ENCODE assay signal across 15 cellular contexts in genomic region chrX:117510453-117510852, GRCh38.
A peak's percentile ranks its signal among the peaks of the same experiment; 100 is the strongest.
DNase-seq lines count a peak whose midpoint lies in the region; ATAC-seq and TF ChIP-seq lines count a peak whose summit lies in the region.
"Had no signal": no experiment of that assay in that cellular context is flagged by ENCODE, and none has a peak within 500 bp of the region (broad histone marks: within the 10 kb centered on the region; RNA-seq: fewer than 3 reads in every experiment).

No MANE protein-coding gene starts in this region.

- in situ Hi-C loops in ACHN (cut with HindIII; ENCODE audit: low pct_ligation_motif_present, low pct_unique_long_range_greater_than_20kb, low sequenced_read_pairs) (no loop called here), SK-MEL-5 (cut with HindIII; ENCODE audit: low pct_unique_long_range_greater_than_20kb, low sequenced_read_pairs) (no loop called here)

- peak; percentile 43 for TF ChIP-seq RAD21 in Ishikawa (IDR thresholded peaks at IDR 0.05; ENCODE audit: low read depth)

- no peak for TF ChIP-seq EP300 in Ishikawa (IDR thresholded peaks at IDR 0.05; ENCODE audit: borderline replicate concordance)

- DNase-seq in ACHN: peak; percentile 0
- DNase-seq in SK-MEL-5 (ENCODE audit: low read depth, low spot score): peak; percentile 26
- DNase-seq in left kidney (ENCODE audit: low read depth, low spot score): peak; percentile 12
- no peak for DNase-seq in stimulated activated CD4-positive, alpha-beta T cell treated with anti-CD3 and anti-CD28 coated beads, Interleukin-12 subunit alpha, Interleukin-12 subunit beta, amount 100 ng/mL, for 4 hours
- DNase-seq in SKM-1 (lab: John Stamatoyannopoulos, UW; ENCODE audit: unreplicated experiment): no peak
- DNase-seq: activated gamma-delta T cell; effector memory CD8-positive, alpha-beta T cell; HCEC 1CT; NCI-H1092; Right ventricle myocardium superior; stimulated activated naive B cell treated with anti-CD40 and anti-IgM and Interleukin-4, amounts not matched to agents 10 μg/mL and 1 μg/mL and 100 μg/mL, for 72 hours had no signal

- ATAC-seq in GM19455 (IDR thresholded peaks at IDR 0.05; ENCODE audit: unreplicated experiment) (no peak), HG03565 (IDR thresholded peaks at IDR 0.05; ENCODE audit: unreplicated experiment) (no peak)
- ATAC-seq: effector memory CD8-positive, alpha-beta T cell; gastroesophageal sphincter; stimulated activated naive B cell treated with anti-CD40 and anti-IgM and Interleukin-4, amounts not matched to agents 10 μg/mL and 1 μg/mL and 100 μg/mL, for 72 hours had no signal

TF ChIP-seq in Ishikawa, 13 proteins besides CTCF, POLR2A, EP300 and RAD21:
- no peak for TF ChIP-seq TAF1 (IDR thresholded peaks at IDR 0.05; ENCODE audit: low read depth)
- no peak for TF ChIP-seq TCF12 (IDR thresholded peaks at IDR 0.05; ENCODE audit: low read depth)
- TF ChIP-seq REST (IDR thresholded peaks at IDR 0.05; ENCODE audit: low read depth): no peak
- no peak for TF ChIP-seq EGR1 (IDR thresholded peaks at IDR 0.05)
- TF ChIP-seq FOXM1 (IDR thresholded peaks at IDR 0.05; ENCODE audit: borderline replicate concordance, low read depth): no peak
- no peak for TF ChIP-seq TEAD4 (IDR thresholded peaks at IDR 0.05)
- TF ChIP-seq CREB1 (IDR thresholded peaks at IDR 0.05; ENCODE audit: low read depth): no peak

Comparison
In these comparisons a context has a peak if more than half of its experiments do, and no peak if none do; other contexts are left out.
1. DNase-seq: peak in ACHN (single experiment), SK-MEL-5 (single experiment) and left kidney (single experiment); none in stimulated activated CD4-positive, alpha-beta T cell treated with anti-CD3 and anti-CD28 coated beads, Interleukin-12 subunit alpha, Interleukin-12 subunit beta, amount 100 ng/mL, for 4 hours (single experiment) and SKM-1 (single experiment).